Comparison of ENCODE assay signal across 18 cellular contexts in the genomic region with DNA sequence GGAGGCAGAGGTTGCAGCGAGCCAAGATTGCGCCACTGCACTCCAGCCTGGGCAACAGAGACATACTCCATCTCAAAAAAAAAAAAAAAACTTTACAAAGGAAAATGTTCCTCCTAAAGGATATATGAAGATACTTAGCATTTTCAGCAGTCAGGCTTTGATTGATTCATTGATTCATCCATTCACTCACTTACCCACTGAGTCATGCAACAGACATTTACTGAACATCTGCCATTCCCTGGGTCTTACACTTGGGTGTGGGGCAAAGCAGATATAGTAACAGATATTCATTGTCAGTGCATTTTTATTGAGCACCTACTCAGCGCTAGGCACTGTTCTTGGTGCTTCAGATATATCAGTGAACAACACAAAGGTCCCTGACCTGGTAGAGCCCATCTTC. TPM values are rescaled to one million over a fixed set of nuclear protein-coding genes. Genes with fewer than 3 reads are reported as not detected.
DNase-seq lines count a peak whose midpoint lies in the region; TF ChIP-seq lines count a peak whose summit lies in the region.
"Had no signal": no experiment of that assay in that cellular context is flagged by ENCODE, and none has a peak within 500 bp of the region (broad histone marks: within the 10 kb centered on the region; RNA-seq: fewer than 3 reads in every experiment).

No MANE protein-coding gene starts in this region.

- no peak overlapping the region for H2BK5ac ChIP-seq in mesenchymal stem cell (ENCODE audit: low read depth, low read length, poor library complexity, severe bottlenecking)

- no peak overlapping the region for H2BK15ac ChIP-seq in mesenchymal stem cell (ENCODE audit: low read depth, poor library complexity, severe bottlenecking)

- H3K9ac ChIP-seq in mesenchymal stem cell (ENCODE audit: low read length): no peak overlapping the region

- WGBS in mesenchymal stem cell: 95% methylated on average over 1 of the region's 3 CpGs

- no peaks in the 10 kb centered on the region for H3K9me3 ChIP-seq in mesenchymal stem cell (ENCODE audit: control insufficient read depth, low read length)
- H3K9me3 ChIP-seq: mucosa of descending colon, SJCRH30 had no signal

- DNase-seq in ELR (ENCODE audit: low read depth): peak; percentile 77
- DNase-seq in NCI-H446 treated with DMSO at 0.1 percent for 48 hours (lab: John Stamatoyannopoulos, UW): peak; percentile 36
- DNase-seq in choroid plexus epithelial cell (ENCODE audit: low read depth): peak; percentile 38
- DNase-seq in mesenchymal stem cell: peak; percentile 46
- DNase-seq in NCI-H2107 (lab: John Stamatoyannopoulos, UW): no peak
- DNase-seq in HT-29 (ENCODE audit: low spot score): no peak
- no peak for DNase-seq in SHP77 (lab: John Stamatoyannopoulos, UW)
- no peak for DNase-seq in COR-L47 (lab: John Stamatoyannopoulos, UW)
- DNase-seq: amniotic stem cell; KG1; left cardiac atrium; mucosa of descending colon; occipital lobe; stimulated activated CD4-positive, alpha-beta T cell treated with anti-CD3 and anti-CD28 coated beads, Interleukin-2, amount 100 ng/mL, for 48 hours had no signal

- no peak overlapping the region for H2BK120ac ChIP-seq in mesenchymal stem cell (ENCODE audit: low read depth, low read length)

- H4K8ac ChIP-seq in mesenchymal stem cell (ENCODE audit: low read length): no peak overlapping the region

- no peak overlapping the region for H2BK12ac ChIP-seq in mesenchymal stem cell (ENCODE audit: low read length in 2 of 2)

- no peak overlapping the region for H4K91ac ChIP-seq in mesenchymal stem cell (ENCODE audit: low read length)

- no peaks in the 10 kb centered on the region for H3K36me3 ChIP-seq in mesenchymal stem cell (ENCODE audit: control insufficient read depth in 1 of 2, insufficient read depth in 2 of 2, low read depth in 1 of 2, low read length in 2 of 2)
- H3K36me3 ChIP-seq: SJCRH30 had no signal

- no peaks in the 10 kb centered on the region for H3K79me1 ChIP-seq in mesenchymal stem cell (replicated peaks; ENCODE audit: low read length, poor library complexity, severe bottlenecking)

- H3K4ac ChIP-seq in mesenchymal stem cell (ENCODE audit: low read depth in 1 of 2, low read length in 2 of 2): no peak overlapping the region

- H3K4me2 ChIP-seq in mesenchymal stem cell (ENCODE audit: low read length, poor library complexity, severe bottlenecking): no peak overlapping the region

- H3K4me3 ChIP-seq in choroid plexus epithelial cell (ENCODE audit: low read depth, low read length) (no peak overlapping the region), mesenchymal stem cell (ENCODE audit: insufficient read depth in 1 of 2, low read depth in 1 of 2, low read length in 2 of 2) (no peak overlapping the region)
- H3K4me3 ChIP-seq: mucosa of descending colon, SJCRH30 had no signal

- no peak overlapping the region for H3K23ac ChIP-seq in mesenchymal stem cell (ENCODE audit: low read length in 2 of 2)

- H3K14ac ChIP-seq in mesenchymal stem cell (ENCODE audit: low read length in 2 of 2): no peak overlapping the region

- H2AK5ac ChIP-seq in mesenchymal stem cell (ENCODE audit: low read length, severe bottlenecking): no peak overlapping the region

- no peak for TF ChIP-seq CTCF in choroid plexus epithelial cell (conservative IDR thresholded peaks at IDR 0.05; ENCODE audit: low read depth, low read length)

- no peak overlapping the region for H3K27ac ChIP-seq in mesenchymal stem cell (ENCODE audit: low read length, poor library complexity, severe bottlenecking)
- H3K27ac ChIP-seq: SJCRH30 had no signal

- peaks cover 4% of the 10 kb centered on the region for H3K4me1 ChIP-seq in mesenchymal stem cell (ENCODE audit: control insufficient read depth, insufficient read depth, low read depth, low read length)
- H3K4me1 ChIP-seq: SJCRH30 had no signal

- peaks cover 5 to 16% of the 10 kb centered on the region in 2 experiments for H3K27me3 ChIP-seq in mesenchymal stem cell (ENCODE audit: control insufficient read depth in 1 of 2, insufficient read depth in 1 of 2, low read length in 2 of 2)
- H3K27me3 ChIP-seq: SJCRH30 had no signal

- H2AFZ ChIP-seq in mesenchymal stem cell (ENCODE audit: low read depth, low read length): no peak overlapping the region

- no peak overlapping the region for H3K18ac ChIP-seq in mesenchymal stem cell (ENCODE audit: low read depth in 1 of 2, low read length in 2 of 2)

RNA-seq across cellular contexts. Expression of a gene that starts 5.6 kb away (rescaled TPM):
- polyA plus RNA-seq in mesenchymal stem cell (2013, experiment 1 of 2): not detected
- polyA plus RNA-seq in mesenchymal stem cell (2013, experiment 2 of 2): not detected
- total RNA-seq in HT-29 (2014; rRNA removed; shearing (Covaris generic)): not detected in 2 replicates
- total RNA-seq: activated CD8-positive, alpha-beta memory T cell treated with anti-CD3 and anti-CD28 coated beads for 36 hours; left cardiac atrium; mucosa of descending colon; occipital lobe; sciatic nerve had no signal
- polyA plus RNA-seq: BJ had no signal

RNA-seq across cellular contexts. Expression of a gene that starts 37.4 kb away (rescaled TPM):
- not detected for polyA plus RNA-seq in mesenchymal stem cell (2013, experiment 1 of 2)
- not detected for polyA plus RNA-seq in mesenchymal stem cell (2013, experiment 2 of 2)
- not detected in 2 replicates for total RNA-seq in HT-29 (2014; rRNA removed; shearing (Covaris generic))
- total RNA-seq: activated CD8-positive, alpha-beta memory T cell treated with anti-CD3 and anti-CD28 coated beads for 36 hours; left cardiac atrium; mucosa of descending colon; occipital lobe; sciatic nerve had no signal
- polyA plus RNA-seq: BJ had no signal

RNA-seq across cellular contexts. Expression of a gene that starts 41.0 kb away (rescaled TPM):
- polyA plus RNA-seq in mesenchymal stem cell (2013, experiment 1 of 2): 42.6 TPM
- 41.3 TPM for polyA plus RNA-seq in mesenchymal stem cell (2013, experiment 2 of 2)
- total RNA-seq in HT-29 (2014; rRNA removed; shearing (Covaris generic)): 113 and 130 TPM in 2 replicates

Comparison
In these comparisons a context has a peak if more than half of its experiments do, and no peak if none do; other contexts are left out.
1. DNase-seq: peak in ELR (single experiment), NCI-H446 treated with DMSO at 0.1 percent for 48 hours (single experiment), choroid plexus epithelial cell (single experiment) and mesenchymal stem cell (single experiment); none in NCI-H2107 (single experiment), HT-29 (single experiment), SHP77 (0 of 2) and COR-L47 (single experiment).